ENCODE assay signal across 7 cellular contexts in genomic region chr2:101307950-101308431, GRCh38. TPM values are rescaled to one million over a fixed set of nuclear protein-coding genes. Genes with fewer than 3 reads are reported as not detected.
DNase-seq lines count a peak whose midpoint lies in the region; ATAC-seq, FAIRE-seq and TF ChIP-seq lines count a peak whose summit lies in the region.

No MANE protein-coding gene starts in this region.

- no peaks in the 10 kb centered on the region for H3K36me3 ChIP-seq in breast epithelium

- H3K4me1 ChIP-seq in breast epithelium: peaks cover 0 to 13% of the 10 kb centered on the region in 2 donors

- no peaks in the 10 kb centered on the region for H3K27me3 Mint-ChIP-seq in stimulated activated naive CD8-positive, alpha-beta T cell treated with anti-CD3 and anti-CD28 coated beads, Interleukin-15, amount 100 ng/mL, for 72 hours

- H3K9me3 ChIP-seq in breast epithelium: no peaks in the 10 kb centered on the region

- H3K4me1 Mint-ChIP-seq in stimulated activated naive CD8-positive, alpha-beta T cell treated with anti-CD3 and anti-CD28 coated beads, Interleukin-15, amount 100 ng/mL, for 72 hours: peaks cover 69% of the 10 kb centered on the region

- H3K9me3 Mint-ChIP-seq in stimulated activated naive CD8-positive, alpha-beta T cell treated with anti-CD3 and anti-CD28 coated beads, Interleukin-15, amount 100 ng/mL, for 72 hours: no peaks in the 10 kb centered on the region

- TF ChIP-seq CTCF in breast epithelium (IDR thresholded peaks at IDR 0.05): no peak
- TF ChIP-seq CTCF in D721Med (IDR thresholded peaks at IDR 0.05; ENCODE audit: insufficient read depth, missing control alignments): no peak

- H3K4me3 ChIP-seq in breast epithelium: peak overlapping the region; percentile 84 to 90 (median 87)

- FAIRE-seq in D721Med (lab: Jason Lieb, UNC): no peak

- ATAC-seq in GM18858 (IDR thresholded peaks at IDR 0.05; ENCODE audit: unreplicated experiment): peak; percentile 0
- peak; percentile 7 for ATAC-seq in HG02798 (IDR thresholded peaks at IDR 0.05; ENCODE audit: poor library complexity, unreplicated experiment)
- peak; percentile 36 for ATAC-seq in stimulated activated naive CD8-positive, alpha-beta T cell treated with anti-CD3 and anti-CD28 coated beads, Interleukin-15, amount 100 ng/mL, for 72 hours

- DNase-seq in RPMI8226: peak; percentile 26
- no peak for DNase-seq in breast epithelium (ENCODE audit: low spot score in 2 of 2)
- DNase-seq in left kidney (ENCODE audit: low read depth, low spot score): peak; percentile 64
- peak; percentile 55 for DNase-seq in stimulated activated naive CD8-positive, alpha-beta T cell treated with anti-CD3 and anti-CD28 coated beads, Interleukin-15, amount 100 ng/mL, for 72 hours
- DNase-seq in D721Med (ENCODE audit: insufficient read length, low spot score): no peak

- TF ChIP-seq POLR2A in breast epithelium (IDR thresholded peaks at IDR 0.05): no peak

- H3K27me3 ChIP-seq in breast epithelium: no peaks in the 10 kb centered on the region

- intact Hi-C loops in breast epithelium (cut with DNase I; ENCODE audit: low total_unique reads): no loop called here

- peak overlapping the region; percentile 94 to 96 for H3K27ac Mint-ChIP-seq in stimulated activated naive CD8-positive, alpha-beta T cell treated with anti-CD3 and anti-CD28 coated beads, Interleukin-15, amount 100 ng/mL, for 72 hours

- H3K27ac ChIP-seq in breast epithelium: peak overlapping the region; percentile 92 to 93

- peak overlapping the region; percentile 94 to 98 for H3K4me3 Mint-ChIP-seq in stimulated activated naive CD8-positive, alpha-beta T cell treated with anti-CD3 and anti-CD28 coated beads, Interleukin-15, amount 100 ng/mL, for 72 hours

RNA-seq across cellular contexts. Expression of gene RNF149, which starts 0.5 kb away (rescaled TPM):
- total RNA-seq in breast epithelium: 100 to 1,000 TPM in 1 of 3 donors, 10 to 100 TPM in 2; 65.6 to 101 (median 75.4) TPM

RNA-seq across cellular contexts. Expression of gene CNOT11, which starts 55.3 kb away (rescaled TPM):
- total RNA-seq in breast epithelium: 10 to 100 TPM; 19.2 to 33.1 (median 23.9) TPM

Comparison
In these comparisons a context has a peak if more than half of its experiments do, and no peak if none do; other contexts are left out.
1. DNase-seq: peak in RPMI8226 (single experiment), left kidney (single experiment) and stimulated activated naive CD8-positive, alpha-beta T cell treated with anti-CD3 and anti-CD28 coated beads, Interleukin-15, amount 100 ng/mL, for 72 hours (2 of 2); none in breast epithelium (0 of 2) and D721Med (single experiment).
2. Peak in every context shown above with its lines, with median percentiles within 50 percentile points of each other: ATAC-seq.